8 cellular contexts compared by ENCODE assay signal in genomic region chr20:1392693-1393506, GRCh38. TPM values are rescaled to one million over a fixed set of nuclear protein-coding genes. Genes with fewer than 3 reads are reported as not detected.
DNase-seq lines count a peak whose midpoint lies in the region; ATAC-seq and TF ChIP-seq lines count a peak whose summit lies in the region.

Gene FKBP1A, minus strand, starts transcription at chr20:1393054. Its CDS starts 56 bp downstream, at chr20:1392998.

- H3K27me3 ChIP-seq in WERI-Rb-1 (ENCODE audit: insufficient read depth, low read depth, severe bottlenecking) (peaks cover 7% of the 10 kb centered on the region), breast epithelium (no peaks in the 10 kb centered on the region)

- no peak for TF ChIP-seq POLR2A in breast epithelium (IDR thresholded peaks at IDR 0.05)

- H3K4me1 ChIP-seq in breast epithelium, result peaks cover 3 to 25% of the 10 kb centered on the region in 2 donors

- peak within 1 kb of the TSS; percentile 61 for H3K4me3 ChIP-seq in WERI-Rb-1 (ENCODE audit: low read depth, low read length)
- H3K4me3 ChIP-seq in breast epithelium, result peak within 1 kb of the TSS; percentile 69 to 98 (median 91)

- H3K36me3 ChIP-seq in WERI-Rb-1 (peaks cover 8% of the 10 kb centered on the region), breast epithelium (no peaks in the 10 kb centered on the region)

- ATAC-seq in GM18909 (IDR thresholded peaks at IDR 0.05; ENCODE audit: poor library complexity, unreplicated experiment) (peak; percentile 90), HG03159 (IDR thresholded peaks at IDR 0.05; ENCODE audit: unreplicated experiment) (peak; percentile 90)

- DNase-seq in ACHN (peak; percentile 88), NCI-H2227 (lab: John Stamatoyannopoulos, UW; ENCODE audit: unreplicated experiment) (peak; percentile 97), WERI-Rb-1 (peak; percentile 89), breast epithelium (ENCODE audit: low spot score in 2 of 2) (peak; percentile 83 to 86), iPS-NIHi7 (ENCODE audit: extremely low spot score) (peak; percentile 91), smooth muscle cell of the brain vasculature (ENCODE audit: low read depth, low spot score) (peak; percentile 70)

- TF ChIP-seq CTCF in WERI-Rb-1 (IDR thresholded peaks at IDR 0.05; ENCODE audit: low read depth, low read length), result no peak
- TF ChIP-seq CTCF in breast epithelium (IDR thresholded peaks at IDR 0.05), result peak in 1 of 3 donors; percentile 10

- H3K27ac ChIP-seq in WERI-Rb-1 (peak within 1 kb of the TSS; percentile 49), breast epithelium (peak within 1 kb of the TSS; percentile 79 to 91)

- intact Hi-C loops in breast epithelium (cut with DNase I; ENCODE audit: low total_unique reads), result loop anchor here (5.0 kb wide), 1 partner anchor 66 kb away; the partner anchor contains the start of gene SDCBP2

- H3K9me3 ChIP-seq in WERI-Rb-1 (ENCODE audit: severe bottlenecking), result no peaks in the 10 kb centered on the region
- no peaks in the 10 kb centered on the region for H3K9me3 ChIP-seq in breast epithelium

- in situ Hi-C loops in ACHN (cut with HindIII; ENCODE audit: low pct_ligation_motif_present, low pct_unique_long_range_greater_than_20kb, low sequenced_read_pairs), result no loop called here

RNA-seq across cellular contexts. Expression of gene FKBP1A, which starts in this region (rescaled TPM):
- 100 to 1,000 TPM; 115 to 191 (median 128) TPM for total RNA-seq in breast epithelium

Comparison
In these comparisons a context has a peak if more than half of its experiments do, and no peak if none do; other contexts are left out.
1. Peak in every context shown above with its lines: DNase-seq, ATAC-seq, H3K4me3 ChIP-seq and H3K27ac ChIP-seq.